Comparison of ENCODE assay signal across 17 cellular contexts in the genomic region with DNA sequence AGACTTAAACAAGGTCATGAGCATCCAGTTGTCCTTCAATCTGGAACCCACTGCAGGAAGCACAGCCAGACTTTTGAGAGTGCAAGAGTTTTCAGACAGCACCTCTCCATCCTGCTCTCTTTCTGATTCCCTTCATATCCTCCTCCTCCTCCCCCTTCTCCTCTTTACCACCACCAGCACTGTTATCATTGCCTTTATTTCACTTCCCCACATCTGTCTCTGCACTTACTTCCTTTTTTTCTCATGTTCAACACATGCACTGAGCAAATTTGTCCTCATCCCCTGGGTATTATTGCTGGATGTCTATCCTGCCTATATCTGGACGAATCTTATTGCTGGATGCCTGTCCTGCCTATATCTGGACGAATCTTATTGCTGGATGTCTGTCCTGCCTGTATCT.
"Had no signal": no experiment of that assay in that cellular context is flagged by ENCODE, and none has a peak within 500 bp of the region (broad histone marks: within the 10 kb centered on the region; RNA-seq: fewer than 3 reads in every experiment).

No MANE protein-coding gene starts in this region.

- H3K4me3 ChIP-seq: adrenal gland, cardiac muscle cell, gastrocnemius medialis, heart right ventricle, lower lobe of right lung, tibial nerve, uterus had no signal

- H3K27ac ChIP-seq: adrenal gland, cardiac muscle cell, gastrocnemius medialis, heart right ventricle, lower lobe of right lung, neutrophil, tibial nerve, uterus had no signal

- H3K4me1 ChIP-seq: adrenal gland, gastrocnemius medialis, heart right ventricle, lower lobe of right lung, tibial nerve, uterus had no signal

- DNase-seq: activated CD4-positive, alpha-beta T cell treated with anti-CD3 and anti-CD28 coated beads for 48 hours; activated CD8-positive, alpha-beta T cell treated with anti-CD3 and anti-CD28 coated beads for 36 hours; activated effector memory CD4-positive, alpha-beta T cell treated with anti-CD3 and anti-CD28 coated beads, Interleukin-2, amount 50 U/mL, for 16 hours; activated T-cell treated with anti-CD3 and anti-CD28 coated beads, Interleukin-2, amount 50 U/mL, for 48 hours; adrenal gland; endodermal cell; gastrocnemius medialis; heart right ventricle; left colon; lower lobe of right lung; naive thymus-derived CD8-positive, alpha-beta T cell; posterior cingulate gyrus; stimulated activated naive CD4-positive, alpha-beta T cell; uterus had no signal

- H3K27me3 ChIP-seq: adrenal gland, cardiac muscle cell, gastrocnemius medialis, neutrophil, tibial nerve, uterus had no signal

- H3K36me3 ChIP-seq: adrenal gland, cardiac muscle cell, gastrocnemius medialis, heart right ventricle, lower lobe of right lung, neutrophil, tibial nerve, uterus had no signal

- H3K9me3 ChIP-seq: adrenal gland, gastrocnemius medialis, lower lobe of right lung, neutrophil, uterus had no signal
